30 cellular contexts compared by ENCODE assay signal in genomic region chr4:176230827-176231226, GRCh38. TPM values are rescaled to one million over a fixed set of nuclear protein-coding genes. Genes with fewer than 3 reads are reported as not detected.
A peak's percentile ranks its signal among the peaks of the same experiment; 100 is the strongest.
DNase-seq lines count a peak whose midpoint lies in the region; ATAC-seq and TF ChIP-seq lines count a peak whose summit lies in the region.
"Had no signal": no experiment of that assay in that cellular context is flagged by ENCODE, and none has a peak within 500 bp of the region (broad histone marks: within the 10 kb centered on the region; RNA-seq: fewer than 3 reads in every experiment).

No MANE protein-coding gene starts in this region.

- H3K36me3 ChIP-seq in left ventricle myocardium inferior = no peaks in the 10 kb centered on the region
- H3K36me3 ChIP-seq: prostate gland, spleen, tibial artery had no signal

- peak overlapping the region; percentile 44 for H3K4me3 ChIP-seq in left ventricle myocardium inferior
- H3K4me3 ChIP-seq: coronary artery, hepatocyte, prostate gland, spleen, tibial artery had no signal

- H3K9me3 Mint-ChIP-seq in brain = no peaks in the 10 kb centered on the region
- H3K9me3 Mint-ChIP-seq: activated T-helper 2 cell treated with anti-CD3 and anti-CD28 coated beads, Interferon-gamma antibody, Interleukin-2, Interleukin-4, amounts not matched to agents 10 μg/mL and 5 μg/mL and 100 μg/mL, durations not matched to agents 14 hours and 24 hours and 36 hours; CD4-positive, CD25-positive, alpha-beta regulatory T cell; H9; immature natural killer cell had no signal

- no peak for ATAC-seq in HG03095 (IDR thresholded peaks at IDR 0.05; ENCODE audit: unreplicated experiment)

- no peaks in the 10 kb centered on the region for H3K27me3 ChIP-seq in left ventricle myocardium inferior (ENCODE audit: low read depth)
- H3K27me3 ChIP-seq: hepatocyte, spleen, tibial artery had no signal

- H3K4me1 ChIP-seq in left ventricle myocardium inferior = peaks cover 21% of the 10 kb centered on the region
- H3K4me1 ChIP-seq: prostate gland, spleen had no signal

- intact Hi-C loops in left ventricle myocardium inferior (cut with micrococcal nuclease) = no loop called here

- H3K9me3 ChIP-seq in left ventricle myocardium inferior (replicated peaks) = no peaks in the 10 kb centered on the region
- H3K9me3 ChIP-seq: prostate gland, spleen, tibial artery had no signal

- no peak overlapping the region for H3K4me3 Mint-ChIP-seq in brain
- H3K4me3 Mint-ChIP-seq: activated naive CD8-positive, alpha-beta T cell; CD4-positive, CD25-positive, alpha-beta regulatory T cell; H9; immature natural killer cell had no signal

- peaks cover 39% of the 10 kb centered on the region for H3K4me1 Mint-ChIP-seq in brain
- H3K4me1 Mint-ChIP-seq: CD4-positive, CD25-positive, alpha-beta regulatory T cell; immature natural killer cell had no signal

- DNase-seq in NCI-H1694 (lab: John Stamatoyannopoulos, UW) (peak; percentile 5), left ventricle myocardium inferior (no peak), renal cortical epithelial cell (ENCODE audit: low read depth) (peak; percentile 36), SIG-M5 treated with dmso at 0.1 percent for 504 hours (lab: John Stamatoyannopoulos, UW; ENCODE audit: unreplicated experiment) (no peak), COLO668 (lab: John Stamatoyannopoulos, UW; ENCODE audit: unreplicated experiment) (no peak)
- DNase-seq: activated CD4-positive, alpha-beta T cell treated with anti-CD3 and anti-CD28 coated beads, Interleukin-2, amount 50 U/mL, for 48 hours; activated CD4-positive, CD25-positive, alpha-beta regulatory T cell; activated CD8-positive, alpha-beta memory T cell treated with anti-CD3 and anti-CD28 coated beads, Interleukin-2, amount 50 U/mL, for 48 hours; CD4-positive, CD25-positive, alpha-beta regulatory T cell; DMS153; GF-D8; H9; immature natural killer cell; KG1; NCI-H187; spleen; stimulated activated CD4-positive, alpha-beta T cell treated with anti-CD3 and anti-CD28 coated beads, Interleukin-4, amount 100 ng/mL, for 1 hour; stimulated activated naive CD4-positive, alpha-beta T cell treated with Interleukin-2 at 50 U/mL for 16 hours; T1000; tibial artery had no signal

- peak overlapping the region; percentile 78 for H3K27ac ChIP-seq in left ventricle myocardium inferior (replicated peaks)
- H3K27ac ChIP-seq: coronary artery, hepatocyte, spleen, tibial artery had no signal

- H3K27me3 Mint-ChIP-seq in brain = peaks cover 1% of the 10 kb centered on the region

- TF ChIP-seq CTCF in brain (conservative IDR thresholded peaks at IDR 0.05) = no peak
- no peak for TF ChIP-seq CTCF in left ventricle myocardium inferior (IDR thresholded peaks at IDR 0.05; ENCODE audit: borderline replicate concordance)

- peak overlapping the region in 4 of 5 experiments; percentile 48 to 77 (median 69) for H3K27ac Mint-ChIP-seq in brain
- H3K27ac Mint-ChIP-seq: activated naive CD8-positive, alpha-beta T cell; activated T-helper 2 cell treated with anti-CD3 and anti-CD28 coated beads, Interferon-gamma antibody, Interleukin-2, Interleukin-4, amounts not matched to agents 10 μg/mL and 5 μg/mL and 100 μg/mL, durations not matched to agents 14 hours and 24 hours and 36 hours; CD4-positive, CD25-positive, alpha-beta regulatory T cell; immature natural killer cell had no signal

- H3K36me3 Mint-ChIP-seq in brain = no peaks in the 10 kb centered on the region
- H3K36me3 Mint-ChIP-seq: activated naive CD8-positive, alpha-beta T cell; CD4-positive, CD25-positive, alpha-beta regulatory T cell; immature natural killer cell had no signal

RNA-seq across cellular contexts. Expression of gene SPATA4, which starts 35.4 kb away (rescaled TPM):
- polyA plus RNA-seq in brain (ENCODE audit: insufficient read depth, low read depth, low replicate concordance) = 0.58 TPM
- total RNA-seq in left ventricle myocardium inferior (0.55 TPM), renal cortical epithelial cell (0.65 and 1.2 TPM in 2 replicates)
- total RNA-seq: activated T-helper 2 cell treated with anti-CD3 and anti-CD28 coated beads, Interferon-gamma antibody, Interleukin-2, Interleukin-4, amounts not matched to agents 10 μg/mL and 5 μg/mL and 100 μg/mL, durations not matched to agents 14 hours and 24 hours and 36 hours; CD4-positive, CD25-positive, alpha-beta regulatory T cell; H9; hepatocyte; mononuclear cell; RPMI7951; spleen had no signal
- polyA plus RNA-seq: CD4-positive, CD25-positive, alpha-beta regulatory T cell; hepatocyte; immature natural killer cell; liver; spleen had no signal

RNA-seq across cellular contexts. Expression of gene ASB5, which starts 38.2 kb away (rescaled TPM):
- polyA plus RNA-seq in brain (ENCODE audit: insufficient read depth, low read depth, low replicate concordance) = not detected
- total RNA-seq in left ventricle myocardium inferior (4.3 TPM), renal cortical epithelial cell (0.50 and 0.69 TPM in 2 replicates)
- total RNA-seq: activated T-helper 2 cell treated with anti-CD3 and anti-CD28 coated beads, Interferon-gamma antibody, Interleukin-2, Interleukin-4, amounts not matched to agents 10 μg/mL and 5 μg/mL and 100 μg/mL, durations not matched to agents 14 hours and 24 hours and 36 hours; CD4-positive, CD25-positive, alpha-beta regulatory T cell; H9; liver; mononuclear cell; RPMI7951; spleen had no signal
- polyA plus RNA-seq: CD4-positive, CD25-positive, alpha-beta regulatory T cell; immature natural killer cell had no signal

Comparison
In these comparisons a context has a peak if more than half of its experiments do, and no peak if none do; other contexts are left out.
1. DNase-seq: peak in NCI-H1694 (single experiment) and renal cortical epithelial cell (single experiment); none in left ventricle myocardium inferior (single experiment), SIG-M5 treated with dmso at 0.1 percent for 504 hours (single experiment) and COLO668 (single experiment).